8 cellular contexts compared by ENCODE assay signal in genomic region chr2:111121028-111121872, GRCh38. TPM values are rescaled to one million over a fixed set of nuclear protein-coding genes. Genes with fewer than 3 reads are reported as not detected.
DNase-seq lines count a peak whose midpoint lies in the region; ATAC-seq, FAIRE-seq and TF ChIP-seq lines count a peak whose summit lies in the region.

No MANE protein-coding gene starts in this region.

- no peaks in the 10 kb centered on the region for H3K9me3 ChIP-seq in kidney (ENCODE audit: control insufficient read depth in 1 of 2, low read length in 2 of 2)

- peaks cover 20 to 37% of the 10 kb centered on the region in 2 donors for H3K27me3 Mint-ChIP-seq in T-cell

- H3K9ac ChIP-seq in kidney (ENCODE audit: low read length in 2 of 2): peak overlapping the region; percentile 70 to 86

- no peaks in the 10 kb centered on the region for H3K27me3 ChIP-seq in brain microvascular endothelial cell (replicated peaks)

- in situ Hi-C loops in KBM-7 (cut with MboI; ENCODE audit: low pct_unique_long_range_greater_than_20kb, low sequenced_read_pairs): no loop called here
- in situ Hi-C loops in brain microvascular endothelial cell (cut with HindIII; ENCODE audit: low pct_ligation_motif_present, low sequenced_read_pairs): no loop called here

- peak overlapping the region; percentile 85 for H3K4me3 ChIP-seq in brain microvascular endothelial cell (ENCODE audit: low read depth, low read length)
- H3K4me3 ChIP-seq in kidney (ENCODE audit: low read length in 2 of 2): peak overlapping the region; percentile 75 to 76

- CTCF ChIA-PET in T-cell (lab: Charles Lee): interaction anchor here in 1 of 2 donors (0.6 kb wide), 1 partner anchor 336 kb away, joined by 8 read pairs; no protein-coding TSS in a partner anchor

- TF ChIP-seq POLR2A in GM12891 (IDR thresholded peaks at IDR 0.05; ENCODE audit: low read depth, low read length): no peak

- peaks cover 56 to 65% (median 59%) of the 10 kb centered on the region in 3 donors for H3K4me1 Mint-ChIP-seq in T-cell

- DNase-seq in GM12891 (ENCODE audit: insufficient read length, low spot score) (no peak), KBM-7 (peak; percentile 63), T-cell (peak in 28 of 34 experiments; percentile 16 to 61 (median 36)), brain microvascular endothelial cell (no peak), kidney (peak; percentile 89)
- peak; percentile 7 to 28 for DNase-seq in stimulated activated CD4-positive, alpha-beta T cell treated with anti-CD3 and anti-CD28 coated beads, Interleukin-15, amount 100 ng/mL, for 48 hours (ENCODE audit: low read depth in 2 of 2)

- POLR2A ChIA-PET in T-cell (lab: Charles Lee): interaction anchor here in 1 of 2 donors (0.6 kb wide), 1 partner anchor 296 kb away, joined by 3 read pairs; no protein-coding TSS in a partner anchor

- no peaks in the 10 kb centered on the region for H3K36me3 ChIP-seq in brain microvascular endothelial cell (replicated peaks)
- H3K36me3 ChIP-seq in kidney (ENCODE audit: control insufficient read depth in 1 of 2, insufficient read depth in 2 of 2, low read length in 2 of 2): peaks cover 8 to 14% of the 10 kb centered on the region in 2 donors

- peaks cover 5 to 25% of the 10 kb centered on the region in 2 donors for H3K4me1 ChIP-seq in kidney (ENCODE audit: control insufficient read depth in 1 of 2, insufficient read depth in 1 of 2, low read depth in 1 of 2, low read length in 2 of 2)

- TF ChIP-seq CTCF in brain microvascular endothelial cell (IDR thresholded peaks at IDR 0.05; ENCODE audit: low read depth, low read length, missing control alignments) (no peak), kidney (IDR thresholded peaks at IDR 0.05; ENCODE audit: borderline replicate concordance, extremely low read depth, insufficient read depth) (no peak)

- peak; percentile 57 for FAIRE-seq in GM12891 (lab: Jason Lieb, UNC)
- FAIRE-seq in kidney (lab: Jason Lieb, UNC): no peak

- intact Hi-C loops in kidney (cut with DNase I): no loop called here

- H3K9me3 Mint-ChIP-seq in T-cell: no peaks in the 10 kb centered on the region

- peak overlapping the region; percentile 90 to 95 (median 93) for H3K4me3 Mint-ChIP-seq in T-cell

- H3K27ac ChIP-seq in brain microvascular endothelial cell (no peak overlapping the region), kidney (ENCODE audit: low read depth in 2 of 2, low read length in 2 of 2) (peak overlapping the region; percentile 83 to 91)

- H3K27ac Mint-ChIP-seq in T-cell: peak overlapping the region; percentile 78 to 84

- peak; percentile 10 to 14 (median 12) for ATAC-seq in T-cell (replicated peaks in 1 of 4)
- ATAC-seq in GM19455 (IDR thresholded peaks at IDR 0.05; ENCODE audit: unreplicated experiment): no peak
- no peak for ATAC-seq in HG03159 (IDR thresholded peaks at IDR 0.05; ENCODE audit: unreplicated experiment)

- peaks cover 22% of the 10 kb centered on the region for H3K36me3 Mint-ChIP-seq in T-cell

TF ChIP-seq in GM12891, 5 proteins besides CTCF, POLR2A, EP300 and RAD21:
- TF ChIP-seq TAF1 (IDR thresholded peaks at IDR 0.05; ENCODE audit: low read depth, low read length) (no peak), POLR2AphosphoS5 (IDR thresholded peaks at IDR 0.05; ENCODE audit: low read depth, low read length) (no peak), SPI1 (IDR thresholded peaks at IDR 0.05; ENCODE audit: low read depth, low read length) (no peak), PAX5 (IDR thresholded peaks at IDR 0.05; ENCODE audit: insufficient read depth, low read length, severe bottlenecking) (no peak), POU2F2 (IDR thresholded peaks at IDR 0.05; ENCODE audit: low read depth, low read length) (no peak)
TF ChIP-seq in GM12891: peak in this region for 0.

RNA-seq across cellular contexts. Expression of gene BCL2L11, which starts 0.5 kb away (rescaled TPM):
- 0.98 TPM for polyA plus RNA-seq in GM12891 (2012; ENCODE audit: low read depth, missing spikeins)
- 10 to 100 TPM; 24.1 to 47.0 (median 34.6) TPM for total RNA-seq in T-cell
- total RNA-seq in kidney: 32.7 TPM
- polyA plus RNA-seq in kidney (ENCODE audit: insufficient read depth, low read depth, low replicate concordance): 6.5 TPM

Comparison
In these comparisons a context has a peak if more than half of its experiments do, and no peak if none do; other contexts are left out.
1. DNase-seq: peak in KBM-7 (single experiment), T-cell (28 of 34), kidney (single experiment) and stimulated activated CD4-positive, alpha-beta T cell treated with anti-CD3 and anti-CD28 coated beads, Interleukin-15, amount 100 ng/mL, for 48 hours (2 of 2); none in GM12891 (single experiment) and brain microvascular endothelial cell (single experiment).
2. ATAC-seq: peak in T-cell (4 of 4); none in GM19455 (single experiment) and HG03159 (single experiment).